Comparison of ENCODE assay signal across 18 cellular contexts in the genomic region with DNA sequence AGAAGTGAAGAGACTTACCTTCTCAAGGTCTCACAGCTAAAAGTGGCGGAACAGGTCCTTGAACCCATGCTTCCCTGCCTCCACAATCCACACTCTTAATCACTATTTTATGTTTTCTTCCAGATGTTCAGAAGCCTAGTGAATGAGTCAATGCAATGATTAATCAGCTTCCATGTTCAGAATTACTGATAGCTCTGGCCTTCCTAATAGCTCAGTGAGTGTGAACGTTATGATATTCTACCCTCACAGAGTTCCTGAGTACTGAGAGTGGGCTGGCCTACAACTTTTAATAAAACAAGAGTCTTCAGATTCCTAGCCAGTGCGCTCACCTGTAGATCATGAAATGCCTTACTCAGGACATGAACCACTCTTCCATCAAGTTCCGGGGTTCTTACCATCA.
DNase-seq lines count a peak whose midpoint lies in the region; FAIRE-seq and TF ChIP-seq lines count a peak whose summit lies in the region.
"Had no signal": no experiment of that assay in that cellular context is flagged by ENCODE, and none has a peak within 500 bp of the region (broad histone marks: within the 10 kb centered on the region; RNA-seq: fewer than 3 reads in every experiment).

No MANE protein-coding gene starts in this region.

- POLR2A ChIA-PET in MCF 10A (lab: Yijun Ruan, JAX) (no interaction called here), endothelial cell of umbilical vein (lab: Charles Lee) (no interaction called here)

- CTCF ChIA-PET in MCF 10A (lab: Yijun Ruan, JAX) = interaction anchor here (0.6 kb wide), 1 partner anchor 24 kb away, joined by 3 read pairs; no protein-coding TSS in a partner anchor
- CTCF ChIA-PET in endothelial cell of umbilical vein (lab: Charles Lee) = interaction anchor here (1.3 kb wide), 1 partner anchor 23 kb away, joined by 6 read pairs; no protein-coding TSS in a partner anchor

- TF ChIP-seq POLR2A in breast epithelium (IDR thresholded peaks at IDR 0.05) (no peak), endothelial cell of umbilical vein (IDR thresholded peaks at IDR 0.05; ENCODE audit: low read depth, low read length) (no peak)

- no peaks in the 10 kb centered on the region for H3K27me3 Mint-ChIP-seq in MCF 10A (ENCODE audit: insufficient read depth, unreplicated experiment)

- H3K4me1 ChIP-seq in breast epithelium (no peaks in the 10 kb centered on the region), endothelial cell of umbilical vein (ENCODE audit: control insufficient read depth, extremely low read depth, insufficient read depth, low read length) (peaks cover 14% of the 10 kb centered on the region)

- H3K27ac Mint-ChIP-seq in MCF 10A (ENCODE audit: low read depth, unreplicated experiment) = peak overlapping the region; percentile 49
- H3K27ac Mint-ChIP-seq: CD14-positive monocyte had no signal

- H3K4me2 ChIP-seq in endothelial cell of umbilical vein (ENCODE audit: insufficient read depth, low read length) = no peak overlapping the region
- H3K4me2 ChIP-seq: SK-N-SH had no signal

- peaks cover 24% of the 10 kb centered on the region for H3K4me1 Mint-ChIP-seq in MCF 10A (ENCODE audit: insufficient read depth, unreplicated experiment)
- H3K4me1 Mint-ChIP-seq: CD14-positive monocyte had no signal

- H2AFZ ChIP-seq in endothelial cell of umbilical vein (ENCODE audit: low read depth, low read length) = no peak overlapping the region

- no peaks in the 10 kb centered on the region for H3K36me3 Mint-ChIP-seq in MCF 10A (ENCODE audit: insufficient read depth, unreplicated experiment)
- H3K36me3 Mint-ChIP-seq: CD14-positive monocyte had no signal

- BruUV-seq in MCF 10A (replicated peaks; lab: Mats Ljungman, UMichigan) (no TSS peak), endothelial cell of umbilical vein (replicated peaks; lab: Mats Ljungman, UMichigan) (no TSS peak)

- FAIRE-seq in endothelial cell of umbilical vein (lab: Jason Lieb, UNC) = no peak
- FAIRE-seq: GM12891 had no signal

- no peaks in the 10 kb centered on the region for H3K36me3 ChIP-seq in breast epithelium
- no peaks in the 10 kb centered on the region for H3K36me3 ChIP-seq in endothelial cell of umbilical vein (ENCODE audit: control insufficient read depth in 2 of 2, extremely low read depth in 1 of 2, insufficient read depth in 2 of 2, low read length in 2 of 2)

- no peaks in the 10 kb centered on the region for H3K79me2 ChIP-seq in endothelial cell of umbilical vein (ENCODE audit: control insufficient read depth, insufficient read depth, low read length)

- H3K9me3 ChIP-seq in breast epithelium (no peaks in the 10 kb centered on the region), endothelial cell of umbilical vein (replicated peaks; ENCODE audit: control insufficient read depth, insufficient read depth, low read length) (no peaks in the 10 kb centered on the region)
- H3K9me3 ChIP-seq: Caco-2, SK-N-SH had no signal

- H3K27me3 ChIP-seq in breast epithelium = no peaks in the 10 kb centered on the region
- H3K27me3 ChIP-seq in endothelial cell of umbilical vein (ENCODE audit: control insufficient read depth in 2 of 2, insufficient read depth in 2 of 2, low read length in 2 of 2) = no peaks in the 10 kb centered on the region

- no peak for TF ChIP-seq CTCF in MCF 10A (IDR thresholded peaks at IDR 0.05; ENCODE audit: unreplicated experiment)
- no peak for TF ChIP-seq CTCF in breast epithelium (IDR thresholded peaks at IDR 0.05)
- TF ChIP-seq CTCF in endothelial cell of umbilical vein (IDR thresholded peaks at IDR 0.05; ENCODE audit: extremely low read depth in 1 of 2, insufficient read depth in 1 of 2, low read depth in 1 of 2, low read length in 2 of 2) = no peak

- H4K20me1 ChIP-seq in endothelial cell of umbilical vein (replicated peaks; ENCODE audit: control insufficient read depth, extremely low read depth, insufficient read depth, low read length) = no peaks in the 10 kb centered on the region

- DNase-seq in MCF 10A (ENCODE audit: unreplicated experiment) (no peak), breast epithelium (ENCODE audit: low spot score in 2 of 2) (no peak), endothelial cell of umbilical vein (ENCODE audit: low read depth, low spot score) (no peak), kidney glomerular epithelial cell (lab: John Stamatoyannopoulos, UW) (peak; percentile 3), retina (no peak), OCI-M1 (lab: John Stamatoyannopoulos, UW) (no peak)
- no peak for DNase-seq in activated CD4-positive, CD25-positive, alpha-beta regulatory T cell (lab: John Stamatoyannopoulos, UW)
- DNase-seq in activated naive CD4-positive, alpha-beta T cell treated with anti-CD3 and anti-CD28 coated beads, Interleukin-2, amount 50 U/mL, for 16 hours = no peak
- DNase-seq: 8988T; Caco-2; DMS79; NCI-H1436 treated with DMSO at 0.1 percent for 48 hours; NCI-H69; NK-92 treated with Interleukin-12 subunit alpha and Interleukin-12 subunit beta, amount 100 ng/mL, for 24 hours; PC-3; SK-N-SH had no signal

- no peak overlapping the region for H3K4me3 ChIP-seq in breast epithelium
- no peak overlapping the region for H3K4me3 ChIP-seq in endothelial cell of umbilical vein (replicated peaks in 1 of 3; ENCODE audit: insufficient read depth in 1 of 3, low read depth in 1 of 3, low read length in 3 of 3)

- H3K9me3 Mint-ChIP-seq in MCF 10A (ENCODE audit: unreplicated experiment) = no peaks in the 10 kb centered on the region

- no peaks in the 10 kb centered on the region for H3K9me1 ChIP-seq in endothelial cell of umbilical vein (replicated peaks; ENCODE audit: control insufficient read depth, extremely low read depth, insufficient read depth, low read length)

- no peak overlapping the region for H3K9ac ChIP-seq in endothelial cell of umbilical vein (replicated peaks; ENCODE audit: extremely low read depth, insufficient read depth, low read length)
- H3K9ac ChIP-seq: SK-N-SH had no signal

- no peak overlapping the region for H3K4me3 Mint-ChIP-seq in MCF 10A (ENCODE audit: unreplicated experiment)
- H3K4me3 Mint-ChIP-seq: CD14-positive monocyte had no signal

- intact Hi-C loops in MCF 10A (cut with micrococcal nuclease) (no loop called here), breast epithelium (cut with DNase I; ENCODE audit: low total_unique reads) (no loop called here), endothelial cell of umbilical vein (cut with micrococcal nuclease) (no loop called here)

- dilution Hi-C loops in endothelial cell of umbilical vein (cut with MboI; ENCODE audit: extremely low pct_ligation_motif_present, low sequenced_read_pairs) = no loop called here

- H3K27ac ChIP-seq in breast epithelium (no peak overlapping the region), endothelial cell of umbilical vein (ENCODE audit: insufficient read depth, low read depth, low read length) (no peak overlapping the region)

TF ChIP-seq in endothelial cell of umbilical vein, 7 proteins besides CTCF, POLR2A, EP300 and RAD21:
- TF ChIP-seq, protein P1, sequence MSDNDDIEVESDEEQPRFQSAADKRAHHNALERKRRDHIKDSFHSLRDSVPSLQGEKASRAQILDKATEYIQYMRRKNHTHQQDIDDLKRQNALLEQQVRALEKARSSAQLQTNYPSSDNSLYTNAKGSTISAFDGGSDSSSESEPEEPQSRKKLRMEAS (IDR thresholded peaks at IDR 0.05; ENCODE audit: insufficient read depth, insufficient read length) = no peak
- peak; percentile 49 for TF ChIP-seq FOS (IDR thresholded peaks at IDR 0.05; ENCODE audit: borderline replicate concordance, insufficient read depth, low read length)
